20 cellular contexts compared by ENCODE assay signal in the genomic region with DNA sequence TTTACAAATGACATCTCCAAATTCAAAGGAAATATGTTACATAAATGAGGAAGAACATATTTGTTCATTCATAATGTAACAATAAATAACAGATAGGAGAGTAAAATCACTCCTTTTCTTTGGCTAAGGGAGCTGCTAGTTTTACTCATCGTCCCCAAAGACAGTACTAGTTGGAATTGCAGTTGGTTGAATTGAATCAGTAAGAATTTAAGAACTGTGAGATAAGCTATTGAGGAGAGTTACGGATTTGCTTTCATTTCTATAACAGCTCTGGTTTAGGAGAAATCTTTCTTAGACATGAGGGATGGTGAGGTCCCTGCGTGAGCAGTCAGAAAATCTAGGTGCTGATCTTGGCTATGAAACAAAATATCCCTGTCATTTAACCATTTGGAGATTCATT.
DNase-seq lines count a peak whose midpoint lies in the region; ATAC-seq and TF ChIP-seq lines count a peak whose summit lies in the region.
"Had no signal": no experiment of that assay in that cellular context is flagged by ENCODE, and none has a peak within 500 bp of the region (broad histone marks: within the 10 kb centered on the region; RNA-seq: fewer than 3 reads in every experiment).

No MANE protein-coding gene starts in this region.

- H3K27me3 ChIP-seq in ACC112 (ENCODE audit: insufficient read depth, low read length) (no peaks in the 10 kb centered on the region), adipocyte (replicated peaks; ENCODE audit: control insufficient read depth, insufficient read depth, low read length) (no peaks in the 10 kb centered on the region), gastroesophageal sphincter (no peaks in the 10 kb centered on the region), osteoblast (ENCODE audit: insufficient read depth, low read length) (peaks cover 3% of the 10 kb centered on the region)
- H3K27me3 ChIP-seq: BLaER1, MG63 had no signal

- H2AFZ ChIP-seq in ACC112 (ENCODE audit: low read length, unreplicated experiment) (peak overlapping the region; percentile 82), osteoblast (ENCODE audit: low read length) (no peak overlapping the region)

- H3K4me1 ChIP-seq in ACC112 (ENCODE audit: control insufficient read depth, insufficient read depth, low read length, unreplicated experiment): peaks cover 11% of the 10 kb centered on the region
- H3K4me1 ChIP-seq in adipocyte (ENCODE audit: control insufficient read depth, insufficient read depth, low read length): peaks cover 27% of the 10 kb centered on the region
- H3K4me1 ChIP-seq in gastroesophageal sphincter: peaks cover 3 to 37% (median 4%) of the 10 kb centered on the region in 3 donors
- peaks cover 17% of the 10 kb centered on the region for H3K4me1 ChIP-seq in osteoblast (ENCODE audit: insufficient read depth, low read length)

- WGBS in gastroesophageal sphincter (ENCODE audit: low coverage in 1 of 2), 2 donors: 4 to 21% methylated on average over 3 of the region's 3 CpGs

- no peak for TF ChIP-seq EP300 in gastroesophageal sphincter (IDR thresholded peaks at IDR 0.05)

- intact Hi-C loops in sciatic nerve (cut with DNase I): no loop called here

- H3K4me2 ChIP-seq in osteoblast (ENCODE audit: insufficient read depth, low read length): peak overlapping the region; percentile 53
- H3K4me2 ChIP-seq: A549, BLaER1 had no signal

- DNase-seq in adipocyte (ENCODE audit: low read depth): no peak
- no peak for DNase-seq in osteoblast (ENCODE audit: insufficient read length, low spot score, missing footprints)
- DNase-seq in MV-4-11 (lab: John Stamatoyannopoulos, UW): no peak
- DNase-seq in GF-D8 (lab: John Stamatoyannopoulos, UW): no peak
- no peak for DNase-seq in NCI-H1105 treated with DMSO at 0.1 percent for 48 hours (lab: John Stamatoyannopoulos, UW)
- no peak for DNase-seq in sciatic nerve (ENCODE audit: low spot score)
- DNase-seq: Calu3; CD8-positive, alpha-beta T cell; Kasumi-1; MG63; NCI-H1105; NCI-H1694; NCI-H524 treated with DMSO at 0.1 percent for 48 hours; PC-3; RPMI8226 had no signal

- H3K79me2 ChIP-seq in ACC112 (ENCODE audit: control insufficient read depth, insufficient read depth, low read length, unreplicated experiment) (no peaks in the 10 kb centered on the region), osteoblast (ENCODE audit: insufficient read depth, low read length) (no peaks in the 10 kb centered on the region)

- H3K27ac ChIP-seq in ACC112 (ENCODE audit: low read depth, low read length) (no peak overlapping the region), gastroesophageal sphincter (peak overlapping the region in 3 of 4 donors; percentile 21 to 48 (median 21)), osteoblast (ENCODE audit: low read depth, low read length) (no peak overlapping the region)
- H3K27ac ChIP-seq: A549, BLaER1 had no signal

- TF ChIP-seq CTCF in gastroesophageal sphincter (IDR thresholded peaks at IDR 0.05) (no peak), osteoblast (IDR thresholded peaks at IDR 0.05; ENCODE audit: extremely low read depth, low read depth, low read length) (no peak)

- H3K4me3 ChIP-seq in ACC112 (ENCODE audit: low read depth, low read length): peak overlapping the region; percentile 47; the same call in 1 of the 2 replicates
- H3K4me3 ChIP-seq in adipocyte (ENCODE audit: low read length): peak overlapping the region; percentile 66
- H3K4me3 ChIP-seq in gastroesophageal sphincter: peak overlapping the region in 1 of 2 donors; percentile 12
- peak overlapping the region; percentile 16 for H3K4me3 ChIP-seq in osteoblast (ENCODE audit: insufficient read depth, low read length)
- H3K4me3 ChIP-seq: A549, BLaER1, GM12878, MG63 had no signal

- no peaks in the 10 kb centered on the region for H4K20me1 ChIP-seq in osteoblast (ENCODE audit: insufficient read depth, low read length)
- H4K20me1 ChIP-seq: BLaER1 had no signal

- H3K9me3 ChIP-seq in adipocyte (ENCODE audit: control insufficient read depth, low read length) (no peaks in the 10 kb centered on the region), gastroesophageal sphincter (no peaks in the 10 kb centered on the region), osteoblast (ENCODE audit: low read depth, low read length) (no peaks in the 10 kb centered on the region)
- H3K9me3 ChIP-seq: A549, BLaER1, MG63 had no signal

- H3K36me3 ChIP-seq in ACC112 (ENCODE audit: insufficient read depth, low read length) (no peaks in the 10 kb centered on the region), adipocyte (ENCODE audit: control insufficient read depth, insufficient read depth, low read length, severe bottlenecking) (no peaks in the 10 kb centered on the region), gastroesophageal sphincter (no peaks in the 10 kb centered on the region), osteoblast (ENCODE audit: insufficient read depth, low read length) (no peaks in the 10 kb centered on the region)
- H3K36me3 ChIP-seq: BLaER1, MG63 had no signal

- no peak for TF ChIP-seq POLR2A in gastroesophageal sphincter (IDR thresholded peaks at IDR 0.05)

- ATAC-seq in gastroesophageal sphincter (no peak), sciatic nerve (no peak)
- ATAC-seq: A549; CD8-positive, alpha-beta T cell; GM12878; PC-3 had no signal

- peak overlapping the region; percentile 39 for H3K9ac ChIP-seq in adipocyte (ENCODE audit: low read length)
- H3K9ac ChIP-seq: BLaER1 had no signal

Comparison
In these comparisons a context has a peak if more than half of its experiments do, and no peak if none do; other contexts are left out.
1. H3K27ac ChIP-seq: peak in gastroesophageal sphincter (3 of 4); none in ACC112 (single experiment) and osteoblast (single experiment).